ENCODE assay signal across 16 cellular contexts in genomic region chr4:137032242-137032641, GRCh38.
DNase-seq lines count a peak whose midpoint lies in the region; ATAC-seq and TF ChIP-seq lines count a peak whose summit lies in the region.
"Had no signal": no experiment of that assay in that cellular context is flagged by ENCODE, and none has a peak within 500 bp of the region (broad histone marks: within the 10 kb centered on the region; RNA-seq: fewer than 3 reads in every experiment).

No MANE protein-coding gene starts in this region.

- H3K27ac Mint-ChIP-seq in type B pancreatic cell: no peak overlapping the region
- H3K27ac Mint-ChIP-seq: activated naive CD4-positive, alpha-beta T cell treated with anti-CD3 and anti-CD28 coated beads, Interleukin-2, amount 50 U/mL, for 24 hours; nephron; stimulated activated naive CD8-positive, alpha-beta T cell treated with anti-CD3 and anti-CD28 coated beads, Interleukin-15, Interleukin-2, amounts not matched to agents 100 ng/mL and 50 ng/mL, for 24 hours had no signal

- no peaks in the 10 kb centered on the region for H3K36me3 Mint-ChIP-seq in type B pancreatic cell
- H3K36me3 Mint-ChIP-seq: activated naive CD4-positive, alpha-beta T cell treated with anti-CD3 and anti-CD28 coated beads, Interleukin-2, amount 50 U/mL, for 24 hours had no signal

- H3K4me3 Mint-ChIP-seq in type B pancreatic cell: no peak overlapping the region
- H3K4me3 Mint-ChIP-seq: activated naive CD4-positive, alpha-beta T cell treated with anti-CD3 and anti-CD28 coated beads, Interleukin-2, amount 50 U/mL, for 24 hours; nephron; stimulated activated naive CD8-positive, alpha-beta T cell treated with anti-CD3 and anti-CD28 coated beads, Interleukin-15, Interleukin-2, amounts not matched to agents 100 ng/mL and 50 ng/mL, for 24 hours had no signal

- no peaks in the 10 kb centered on the region for H3K27me3 Mint-ChIP-seq in type B pancreatic cell
- H3K27me3 Mint-ChIP-seq: activated naive CD4-positive, alpha-beta T cell treated with anti-CD3 and anti-CD28 coated beads, Interleukin-2, amount 50 U/mL, for 24 hours; stimulated activated naive CD8-positive, alpha-beta T cell treated with anti-CD3 and anti-CD28 coated beads, Interleukin-15, Interleukin-2, amounts not matched to agents 100 ng/mL and 50 ng/mL, for 24 hours had no signal

- DNase-seq in DMS 273 treated with DMSO at 0.1 percent for 48 hours (lab: John Stamatoyannopoulos, UW) (peak; percentile 87), NCI-H1417 treated with DMSO at 0.1 percent for 48 hours (lab: John Stamatoyannopoulos, UW) (peak; percentile 19), NCI-H345 treated with DMSO at 0.1 percent for 48 hours (lab: John Stamatoyannopoulos, UW; ENCODE audit: unreplicated experiment) (peak; percentile 58), fibroblast of mammary gland (ENCODE audit: low read depth) (peak; percentile 5), type B pancreatic cell (ENCODE audit: extremely low spot score, unreplicated experiment) (no peak), foreskin melanocyte (no peak), activated T-cell treated with anti-CD3 and anti-CD28 coated beads for 4 hours (no peak)
- DNase-seq: KBM-7, left ventricle myocardium superior had no signal

- TF ChIP-seq CTCF in fibroblast of mammary gland (conservative IDR thresholded peaks at IDR 0.05; ENCODE audit: control insufficient read depth, insufficient read depth, low read depth, low read length) (no peak), type B pancreatic cell (conservative IDR thresholded peaks at IDR 0.05) (no peak)

- no peaks in the 10 kb centered on the region for H3K4me1 Mint-ChIP-seq in type B pancreatic cell (ENCODE audit: unreplicated experiment)
- H3K4me1 Mint-ChIP-seq: activated naive CD4-positive, alpha-beta T cell treated with anti-CD3 and anti-CD28 coated beads, Interleukin-2, amount 50 U/mL, for 24 hours had no signal

- H3K9me3 Mint-ChIP-seq in type B pancreatic cell: peaks cover 4% of the 10 kb centered on the region
- H3K9me3 Mint-ChIP-seq: activated naive CD4-positive, alpha-beta T cell treated with anti-CD3 and anti-CD28 coated beads, Interleukin-2, amount 50 U/mL, for 24 hours; stimulated activated naive CD8-positive, alpha-beta T cell treated with anti-CD3 and anti-CD28 coated beads, Interleukin-15, Interleukin-2, amounts not matched to agents 100 ng/mL and 50 ng/mL, for 24 hours had no signal

- ATAC-seq in HG02870 (IDR thresholded peaks at IDR 0.05; ENCODE audit: unreplicated experiment): no peak
- ATAC-seq: left ventricle myocardium superior, sciatic nerve, SK-N-SH treated with all-trans-retinoic acid at 6 μM for 48 hours had no signal

- H3K4me3 ChIP-seq in fibroblast of mammary gland (ENCODE audit: control insufficient read depth, low read depth, low read length): no peak overlapping the region
- H3K4me3 ChIP-seq: cardiac muscle cell had no signal

Comparison
In these comparisons a context has a peak if more than half of its experiments do, and no peak if none do; other contexts are left out.
1. DNase-seq: peak in DMS 273 treated with DMSO at 0.1 percent for 48 hours (single experiment), NCI-H1417 treated with DMSO at 0.1 percent for 48 hours (single experiment), NCI-H345 treated with DMSO at 0.1 percent for 48 hours (single experiment) and fibroblast of mammary gland (single experiment); none in type B pancreatic cell (single experiment), foreskin melanocyte (single experiment) and activated T-cell treated with anti-CD3 and anti-CD28 coated beads for 4 hours (single experiment).